ENCODE assay signal across 1 cellular context in the genomic region with DNA sequence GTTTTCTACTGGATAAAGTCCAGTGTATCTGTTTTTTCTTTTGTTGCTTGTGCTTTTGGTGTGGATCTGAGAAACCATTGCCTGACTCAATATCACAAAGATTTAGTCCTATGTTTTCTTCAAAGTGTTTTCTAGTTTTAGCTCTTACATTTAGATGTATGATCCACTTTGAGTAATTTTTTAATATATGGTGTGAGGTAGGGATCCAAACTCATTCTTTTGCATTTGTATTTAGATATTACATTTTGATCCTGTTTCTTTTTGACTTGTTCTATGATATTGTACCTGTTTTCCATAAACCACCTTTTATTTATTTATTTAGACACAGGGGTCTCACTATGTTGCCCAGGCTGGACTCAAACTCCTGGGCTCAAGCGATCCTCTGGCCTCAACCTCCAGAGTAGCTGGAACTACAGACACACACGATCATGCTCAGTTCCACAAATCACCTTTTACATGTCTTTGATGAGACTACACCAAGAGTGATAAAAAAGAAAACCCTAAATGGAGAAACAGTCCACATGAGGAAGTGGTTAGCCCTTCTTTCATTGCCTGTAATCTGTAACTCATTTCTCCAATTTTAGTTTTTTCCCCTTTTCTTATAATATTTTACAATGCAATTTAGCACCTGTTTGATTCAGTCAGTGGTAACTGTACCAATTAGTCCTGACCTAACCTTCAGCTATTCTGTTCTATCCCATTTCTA.
TF ChIP-seq lines count a peak whose summit lies in the region.

No MANE protein-coding gene starts in this region.

TF ChIP-seq in K562, 482 proteins besides CTCF, POLR2A, EP300 and RAD21 (continued from another document):
- TF ChIP-seq, protein P1, sequence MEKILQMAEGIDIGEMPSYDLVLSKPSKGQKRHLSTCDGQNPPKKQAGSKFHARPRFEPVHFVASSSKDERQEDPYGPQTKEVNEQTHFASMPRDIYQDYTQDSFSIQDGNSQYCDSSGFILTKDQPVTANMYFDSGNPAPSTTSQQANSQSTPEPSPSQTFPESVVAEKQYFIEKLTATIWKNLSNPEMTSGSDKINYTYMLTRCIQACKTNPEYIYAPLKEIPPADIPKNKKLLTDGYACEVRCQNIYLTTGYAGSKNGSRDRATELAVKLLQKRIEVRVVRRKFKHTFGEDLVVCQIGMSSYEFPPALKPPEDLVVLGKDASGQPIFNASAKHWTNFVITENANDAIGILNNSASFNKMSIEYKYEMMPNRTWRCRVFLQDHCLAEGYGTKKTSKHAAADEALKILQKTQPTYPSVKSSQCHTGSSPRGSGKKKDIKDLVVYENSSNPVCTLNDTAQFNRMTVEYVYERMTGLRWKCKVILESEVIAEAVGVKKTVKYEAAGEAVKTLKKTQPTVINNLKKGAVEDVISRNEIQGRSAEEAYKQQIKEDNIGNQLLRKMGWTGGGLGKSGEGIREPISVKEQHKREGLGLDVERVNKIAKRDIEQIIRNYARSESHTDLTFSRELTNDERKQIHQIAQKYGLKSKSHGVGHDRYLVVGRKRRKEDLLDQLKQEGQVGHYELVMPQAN (IDR thresholded peaks at IDR 0.05; ENCODE audit: borderline replicate concordance) = no peak
- no peak for TF ChIP-seq PPARD (CRISPR knock-in tag; IDR thresholded peaks at IDR 0.05)
- no peak for TF ChIP-seq ZNF263 (CRISPR knock-in tag; IDR thresholded peaks at IDR 0.05; ENCODE audit: borderline replicate concordance)
- no peak for TF ChIP-seq NR2F6 (CRISPR knock-in tag; IDR thresholded peaks at IDR 0.05)
- TF ChIP-seq PHB (CRISPR knock-in tag; IDR thresholded peaks at IDR 0.05) = no peak
- TF ChIP-seq TRIM28 (IDR thresholded peaks at IDR 0.05) = peak; percentile 71; the same call in 1 of the 2 replicates
- no peak for TF ChIP-seq SNRNP70 (optimal IDR thresholded peaks at IDR 0.05; ENCODE audit: low read depth, low read length)
- no peak for TF ChIP-seq HIVEP1 (CRISPR knock-in tag; IDR thresholded peaks at IDR 0.05)
- TF ChIP-seq MYNN (IDR thresholded peaks at IDR 0.05) = no peak
- no peak for TF ChIP-seq MYNN (CRISPR knock-in tag; IDR thresholded peaks at IDR 0.05)
- TF ChIP-seq ZNF717 (CRISPR knock-in tag; IDR thresholded peaks at IDR 0.05) = no peak
- TF ChIP-seq SAFB2 (IDR thresholded peaks at IDR 0.05; ENCODE audit: borderline replicate concordance, low read depth, low read length, severe bottlenecking) = no peak
- TF ChIP-seq NONO (IDR thresholded peaks at IDR 0.05; ENCODE audit: low read depth in 2 of 2, low read length in 1 of 2) = no peak
- no peak for TF ChIP-seq KDM1A (IDR thresholded peaks at IDR 0.05)
- no peak for TF ChIP-seq MAFF (IDR thresholded peaks at IDR 0.05; ENCODE audit: low read length)
- TF ChIP-seq, protein P2, sequence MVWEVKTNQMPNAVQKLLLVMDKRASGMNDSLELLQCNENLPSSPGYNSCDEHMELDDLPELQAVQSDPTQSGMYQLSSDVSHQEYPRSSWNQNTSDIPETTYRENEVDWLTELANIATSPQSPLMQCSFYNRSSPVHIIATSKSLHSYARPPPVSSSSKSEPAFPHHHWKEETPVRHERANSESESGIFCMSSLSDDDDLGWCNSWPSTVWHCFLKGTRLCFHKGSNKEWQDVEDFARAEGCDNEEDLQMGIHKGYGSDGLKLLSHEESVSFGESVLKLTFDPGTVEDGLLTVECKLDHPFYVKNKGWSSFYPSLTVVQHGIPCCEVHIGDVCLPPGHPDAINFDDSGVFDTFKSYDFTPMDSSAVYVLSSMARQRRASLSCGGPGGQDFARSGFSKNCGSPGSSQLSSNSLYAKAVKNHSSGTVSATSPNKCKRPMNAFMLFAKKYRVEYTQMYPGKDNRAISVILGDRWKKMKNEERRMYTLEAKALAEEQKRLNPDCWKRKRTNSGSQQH (CRISPR knock-in tag; IDR thresholded peaks at IDR 0.05) = no peak
- TF ChIP-seq CBX3 (IDR thresholded peaks at IDR 0.05; ENCODE audit: borderline replicate concordance in 1 of 2, low read length in 2 of 2) = peak in 1 of 2 experiments; percentile 88; a peak in 2 of 3 replicates
- TF ChIP-seq, protein P3, sequence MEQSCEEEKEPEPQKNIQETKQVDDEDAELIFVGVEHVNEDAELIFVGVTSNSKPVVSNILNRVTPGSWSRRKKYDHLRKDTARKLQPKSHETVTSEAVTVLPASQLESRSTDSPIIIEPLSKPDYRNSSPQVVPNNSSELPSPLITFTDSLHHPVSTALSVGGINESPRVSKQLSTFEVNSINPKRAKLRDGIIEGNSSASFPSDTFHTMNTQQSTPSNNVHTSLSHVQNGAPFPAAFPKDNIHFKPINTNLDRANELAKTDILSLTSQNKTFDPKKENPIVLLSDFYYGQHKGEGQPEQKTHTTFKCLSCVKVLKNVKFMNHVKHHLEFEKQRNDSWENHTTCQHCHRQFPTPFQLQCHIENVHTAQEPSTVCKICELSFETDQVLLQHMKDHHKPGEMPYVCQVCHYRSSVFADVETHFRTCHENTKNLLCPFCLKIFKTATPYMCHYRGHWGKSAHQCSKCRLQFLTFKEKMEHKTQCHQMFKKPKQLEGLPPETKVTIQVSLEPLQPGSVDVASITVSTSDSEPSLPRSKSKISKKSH (CRISPR knock-in tag; IDR thresholded peaks at IDR 0.05) = peak; percentile 43; the same call in 1 of the 2 replicates
- TF ChIP-seq PTRF (tag; IDR thresholded peaks at IDR 0.05) = no peak
- peak; percentile 37; the same call in 1 of the 2 replicates for TF ChIP-seq GTF2A2 (tag; IDR thresholded peaks at IDR 0.05)
- no peak for TF ChIP-seq NR2C1 (IDR thresholded peaks at IDR 0.05)
- no peak for TF ChIP-seq NR2C1 (tag; IDR thresholded peaks at IDR 0.05)
- TF ChIP-seq ARHGAP35 (IDR thresholded peaks at IDR 0.05; ENCODE audit: partially characterized antibody) = no peak
TF ChIP-seq in K562: peak in this region for 8.
